9 cellular contexts compared by ENCODE assay signal in genomic region chr14:102779574-102780315, GRCh38. TPM values are rescaled to one million over a fixed set of nuclear protein-coding genes. Genes with fewer than 3 reads are reported as not detected.
DNase-seq lines count a peak whose midpoint lies in the region; ATAC-seq, FAIRE-seq and TF ChIP-seq lines count a peak whose summit lies in the region.
"Had no signal": no experiment of that assay in that cellular context is flagged by ENCODE, and none has a peak within 500 bp of the region (broad histone marks: within the 10 kb centered on the region; RNA-seq: fewer than 3 reads in every experiment).

No MANE protein-coding gene starts in this region.

- no peak for TF ChIP-seq POLR2A in GM12892 (IDR thresholded peaks at IDR 0.05; ENCODE audit: low read depth, low read length)

- no TSS peak for BruUV-seq in Caco-2 (replicated peaks; lab: Mats Ljungman, UMichigan)

- DNase-seq in Caco-2 (no peak), HFF-Myc (ENCODE audit: extremely low read depth, low read depth) (no peak), naive B cell (no peak), NCI-H345 (lab: John Stamatoyannopoulos, UW) (no peak), GM12892 (ENCODE audit: insufficient read length) (no peak)
- no peak for DNase-seq in activated naive CD4-positive, alpha-beta T cell treated with anti-CD3 and anti-CD28 coated beads, Interleukin-2, amount 50 U/mL, for 72 hours (ENCODE audit: low spot score in 2 of 2)
- DNase-seq: uterus had no signal

- intact Hi-C loops in Caco-2 (cut with micrococcal nuclease; ENCODE audit: unreplicated experiment) = loop anchor here (5.0 to 10.0 kb wide), 2 partner anchors 95 to 187 kb away; partner anchors contain the start of gene RCOR1

- POLR2A ChIA-PET in Caco-2 (lab: Charles Lee) = no interaction called here

- no peak overlapping the region for H3K4me3 ChIP-seq in Caco-2 (ENCODE audit: low read depth, low read length)
- peak overlapping the region; percentile 76 for H3K4me3 ChIP-seq in HFF-Myc (replicated peaks; ENCODE audit: low read depth, low read length)

- H3K4me3 Mint-ChIP-seq in Caco-2 (ENCODE audit: unreplicated experiment) = peak overlapping the region; percentile 73
- peak overlapping the region; percentile 79 to 95 (median 91) for H3K4me3 Mint-ChIP-seq in naive B cell

- no peak overlapping the region for H3K27ac Mint-ChIP-seq in Caco-2 (ENCODE audit: unreplicated experiment)
- peak overlapping the region; percentile 91 to 96 for H3K27ac Mint-ChIP-seq in activated naive CD4-positive, alpha-beta T cell treated with anti-CD3 and anti-CD28 coated beads, Interleukin-2, amount 50 U/mL, for 72 hours
- H3K27ac Mint-ChIP-seq in naive B cell = peak overlapping the region in 5 of 6 donors; percentile 39 to 96 (median 48)

- H3K4me1 Mint-ChIP-seq in Caco-2 (ENCODE audit: low read depth, unreplicated experiment) (peaks cover 14% of the 10 kb centered on the region), naive B cell (peaks cover 61 to 75% (median 71%) of the 10 kb centered on the region in 3 donors)

- H3K36me3 ChIP-seq in Caco-2 (ENCODE audit: control insufficient read depth, insufficient read depth, low read length) = no peaks in the 10 kb centered on the region
- H3K36me3 ChIP-seq: uterus had no signal

- no peaks in the 10 kb centered on the region for H3K27me3 ChIP-seq in Caco-2 (replicated peaks; ENCODE audit: control insufficient read depth, insufficient read depth, low read length)
- H3K27me3 ChIP-seq: uterus had no signal

- H3K4me1 ChIP-seq in Caco-2 = peaks cover 14% of the 10 kb centered on the region
- H3K4me1 ChIP-seq: uterus had no signal

- H3K27me3 Mint-ChIP-seq in Caco-2 (ENCODE audit: insufficient read depth, unreplicated experiment) = no peaks in the 10 kb centered on the region
- no peaks in the 10 kb centered on the region for H3K27me3 Mint-ChIP-seq in naive B cell

- CTCF ChIA-PET in Caco-2 (lab: Charles Lee) = no interaction called here

- no peak for ATAC-seq in activated naive CD4-positive, alpha-beta T cell treated with anti-CD3 and anti-CD28 coated beads, Interleukin-2, amount 50 U/mL, for 72 hours
- ATAC-seq in naive B cell (ENCODE audit: low read depth in 2 of 2) (no peak), HG03139 (IDR thresholded peaks at IDR 0.05; ENCODE audit: unreplicated experiment) (no peak), GM18867 (IDR thresholded peaks at IDR 0.05; ENCODE audit: unreplicated experiment) (no peak)

- TF ChIP-seq CTCF in Caco-2 (IDR thresholded peaks at IDR 0.05; ENCODE audit: insufficient read depth in 1 of 2, low read depth in 1 of 2, low read length in 1 of 2, severe bottlenecking in 1 of 2, unreplicated experiment in 1 of 2) (no peak), HFF-Myc (IDR thresholded peaks at IDR 0.05; ENCODE audit: low read depth, low read length, missing control alignments) (no peak)

- H3K9me3 ChIP-seq in Caco-2 = no peaks in the 10 kb centered on the region
- H3K9me3 ChIP-seq: uterus had no signal

- FAIRE-seq in GM12892 (lab: Jason Lieb, UNC) = no peak

- H3K36me3 Mint-ChIP-seq in Caco-2 (ENCODE audit: insufficient read depth, unreplicated experiment) (peaks cover 23% of the 10 kb centered on the region), naive B cell (peaks cover 4 to 15% of the 10 kb centered on the region in 2 donors)
- H3K36me3 Mint-ChIP-seq in activated naive CD4-positive, alpha-beta T cell treated with anti-CD3 and anti-CD28 coated beads, Interleukin-2, amount 50 U/mL, for 72 hours = peaks cover 32 to 40% of the 10 kb centered on the region in 2 donors

- H3K9me3 Mint-ChIP-seq in Caco-2 (ENCODE audit: unreplicated experiment) (no peaks in the 10 kb centered on the region), naive B cell (no peaks in the 10 kb centered on the region)
- no peaks in the 10 kb centered on the region for H3K9me3 Mint-ChIP-seq in activated naive CD4-positive, alpha-beta T cell treated with anti-CD3 and anti-CD28 coated beads, Interleukin-2, amount 50 U/mL, for 72 hours

RNA-seq across cellular contexts. Expression of gene TRAF3, which starts 2.5 kb away (rescaled TPM):
- total RNA-seq in Caco-2 (2022) = 16.6 and 18.3 TPM in 2 replicates
- total RNA-seq in activated naive CD4-positive, alpha-beta T cell treated with anti-CD3 and anti-CD28 coated beads, Interleukin-2, amount 50 U/mL, for 72 hours = 10 to 100 TPM; 54.9 to 97.0 TPM
- polyA plus RNA-seq in naive B cell (ENCODE audit: low read depth in 6 of 6) = 10 to 100 TPM; 22.2 to 36.7 (median 27.0) TPM
- 53.6 TPM for polyA plus RNA-seq in GM12892 (2012; ENCODE audit: missing spikeins)
